In the genomic region with DNA sequence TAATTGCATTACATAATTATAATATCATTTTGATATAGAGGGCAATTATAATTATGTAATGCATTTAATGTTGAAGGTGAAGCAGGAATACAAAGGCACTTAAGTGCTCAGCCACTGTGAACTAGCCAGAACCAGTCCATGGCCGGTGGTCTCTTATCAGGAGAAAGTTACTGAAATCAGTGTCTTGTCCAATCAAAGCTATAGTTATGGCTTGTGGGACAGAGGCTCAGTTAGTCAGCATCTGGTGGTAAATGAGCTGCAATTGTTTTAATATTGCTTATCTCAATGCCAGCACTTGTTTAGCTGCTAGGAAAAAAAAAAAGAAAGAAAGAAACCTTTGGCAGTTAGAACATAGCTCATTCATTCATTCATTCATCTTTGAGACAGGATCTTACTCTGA, we compare ENCODE assay signal across 35 cellular contexts. TPM values are rescaled to one million over a fixed set of nuclear protein-coding genes. Genes with fewer than 3 reads are reported as not detected.
"Had no signal": no experiment of that assay in that cellular context is flagged by ENCODE, and none has a peak within 500 bp of the region (broad histone marks: within the 10 kb centered on the region; RNA-seq: fewer than 3 reads in every experiment).

No MANE protein-coding gene starts in this region.

- H3K9me3 ChIP-seq: adrenal gland, body of pancreas, breast epithelium had no signal

- H3K27me3 ChIP-seq: adrenal gland, body of pancreas, brain microvascular endothelial cell, breast epithelium had no signal

- H3K36me3 ChIP-seq: adrenal gland, brain microvascular endothelial cell, breast epithelium had no signal

- ATAC-seq: activated CD8-positive, alpha-beta T cell treated with anti-CD3 and anti-CD28 coated beads for 36 hours; activated naive CD4-positive, alpha-beta T cell treated with anti-CD3 and anti-CD28 coated beads, Interleukin-2, amount 50 U/mL, for 72 hours; activated T-cell treated with anti-CD3 and anti-CD28 coated beads, Interleukin-2, amount 50 U/mL, for 4 hours; activated T-cell treated with anti-CD3 and anti-CD28 coated beads, Interleukin-2, amount 50 U/mL, for 72 hours; activated T-helper 17 cell treated with anti-CD3 and anti-CD28 coated beads, Interleukin-2, amount 50 U/mL, for 72 hours; body of pancreas had no signal

- FAIRE-seq: astrocyte, colon had no signal

- H3K27ac ChIP-seq: adrenal gland, body of pancreas, brain microvascular endothelial cell, breast epithelium, VCaP had no signal

- DNase-seq: activated B cell treated with CpG ODN at 0.5 μM for 24 hours; activated CD4-positive, alpha-beta memory T cell treated with anti-CD3 and anti-CD28 coated beads for 36 hours; activated CD4-positive, alpha-beta T cell treated with anti-CD3 and anti-CD28 coated beads for 4 hours; activated CD4-positive, alpha-beta T cell treated with anti-CD3 and anti-CD28 coated beads, Interleukin-2, amount 10 ng/mL, durations not matched to agents 24 days and 14 days; activated CD4-positive, alpha-beta T cell treated with anti-CD3 and anti-CD28 coated beads, Interleukin-2, amount 50 U/mL, for 1 hour; activated CD4-positive, alpha-beta T cell treated with anti-CD3 and anti-CD28 coated beads, Interleukin-2, amount 50 U/mL, for 4 hours; activated CD4-positive, CD25-positive, alpha-beta regulatory T cell treated with anti-CD3 and anti-CD28 coated beads, Interleukin-2, amount 50 U/mL, for 72 hours; activated CD8-positive, alpha-beta memory T cell treated with anti-CD3 and anti-CD28 coated beads, Interleukin-2, amount 50 U/mL, for 4 hours; activated CD8-positive, alpha-beta T cell treated with anti-CD3 and anti-CD28 coated beads for 36 hours; activated effector memory CD4-positive, alpha-beta T cell treated with anti-CD3 and anti-CD28 coated beads, Interleukin-2, amount 50 U/mL, for 16 hours; activated gamma-delta T cell treated with Interleukin-2 at 50 U/mL for 16 hours; activated naive CD4-positive, alpha-beta T cell; activated naive CD4-positive, alpha-beta T cell treated with anti-CD3 and anti-CD28 coated beads for 36 hours; activated naive CD4-positive, alpha-beta T cell treated with anti-CD3 and anti-CD28 coated beads, Interleukin-2, amount 50 U/mL, for 16 hours; activated naive CD8-positive, alpha-beta T cell treated with anti-CD3 and anti-CD28 coated beads for 36 hours; activated T-cell treated with anti-CD3 and anti-CD28 coated beads for 4 hours; activated T-cell treated with anti-CD3 and anti-CD28 coated beads, Interleukin-2, amount 50 U/mL, for 1 hour; activated T-cell treated with anti-CD3 and anti-CD28 coated beads, Interleukin-2, amount 50 U/mL, for 4 hours; activated T-cell treated with anti-CD3 and anti-CD28 coated beads, Interleukin-2, amount 50 U/mL, for 72 hours; adrenal gland; amniotic stem cell; aorta; body of pancreas; brain microvascular endothelial cell; central memory CD4-positive, alpha-beta T cell; T-helper 1 cell; T-helper 9 cell had no signal

- H3K4me3 ChIP-seq: adrenal gland, body of pancreas, breast epithelium had no signal

- H3K4me1 ChIP-seq: breast epithelium had no signal

RNA-seq across cellular contexts. Expression of a gene that starts 21.8 kb away (rescaled TPM):
- total RNA-seq: activated B cell treated with CpG ODN at 0.5 μM for 24 hours; activated CD4-positive, alpha-beta memory T cell treated with anti-CD3 and anti-CD28 coated beads for 36 hours; activated CD4-positive, alpha-beta T cell treated with anti-CD3 and anti-CD28 coated beads, Interleukin-2, amount 10 ng/mL, durations not matched to agents 24 days and 14 days; activated CD8-positive, alpha-beta memory T cell treated with anti-CD3 and anti-CD28 coated beads for 36 hours; activated CD8-positive, alpha-beta T cell treated with anti-CD3 and anti-CD28 coated beads for 36 hours; activated naive CD4-positive, alpha-beta T cell treated with anti-CD3 and anti-CD28 coated beads for 36 hours; activated naive CD4-positive, alpha-beta T cell treated with anti-CD3 and anti-CD28 coated beads, Interleukin-2, amount 50 U/mL, for 72 hours; activated naive CD8-positive, alpha-beta T cell treated with anti-CD3 and anti-CD28 coated beads for 36 hours; activated T-cell treated with anti-CD3 and anti-CD28 coated beads, Interleukin-2, amount 50 U/mL, for 4 hours; activated T-cell treated with anti-CD3 and anti-CD28 coated beads, Interleukin-2, amount 50 U/mL, for 72 hours; activated T-helper 1 cell treated with anti-CD3 and anti-CD28 coated beads, Interleukin-12 subunit alpha, Interleukin-12 subunit beta, Interleukin-2, Interleukin-4 antibody, amounts not matched to agents 30 ng/mL and 10 ng/mL and 1 ng/mL, durations not matched to agents 14 hours and 24 hours and 36 hours; activated T-helper 17 cell treated with anti-CD3 and anti-CD28 coated beads, Interleukin-2, amount 50 U/mL, for 72 hours had no signal
